In genomic region chr4:108762559-108763225, GRCh38 we compare ENCODE assay signal across 1 cellular context.
TF ChIP-seq lines count a peak whose summit lies in the region.

Gene ETNPPL, minus strand, starts transcription at chr4:108763053. Its CDS starts 155 bp downstream, at chr4:108762898.

TF ChIP-seq in HepG2, 621 proteins besides CTCF, POLR2A, EP300 and RAD21 (continued from another document and continues in another):
- no peak for TF ChIP-seq CREB1 (IDR thresholded peaks at IDR 0.05)
- TF ChIP-seq CREB1 (CRISPR knock-in tag; IDR thresholded peaks at IDR 0.05) = peak; percentile 23; the same call in 1 of the 2 replicates
- TF ChIP-seq ZBTB20 (CRISPR knock-in tag; IDR thresholded peaks at IDR 0.05; ENCODE audit: borderline replicate concordance, low read depth) = peak; percentile 78; the same call in 1 of the 2 replicates
- TF ChIP-seq CCAR2 (optimal IDR thresholded peaks at IDR 0.05; ENCODE audit: low read depth, low read length) = no peak
- peak; percentile 72; the same call in 1 of the 2 replicates for TF ChIP-seq KDM5B (CRISPR knock-in tag; IDR thresholded peaks at IDR 0.05; ENCODE audit: borderline replicate concordance)
- TF ChIP-seq ZNF3 (CRISPR knock-in tag; IDR thresholded peaks at IDR 0.05) = no peak
- peak; percentile 57; the same call in 1 of the 2 replicates for TF ChIP-seq ZNF274 (CRISPR knock-in tag; IDR thresholded peaks at IDR 0.05)
- TF ChIP-seq ZNF18 (CRISPR knock-in tag; IDR thresholded peaks at IDR 0.05; ENCODE audit: insufficient replicate concordance) = peak; percentile 41
- peak; percentile 46; the same call in 1 of the 2 replicates for TF ChIP-seq KAT7 (CRISPR knock-in tag; IDR thresholded peaks at IDR 0.05; ENCODE audit: borderline replicate concordance)
- no peak; the same call in 1 of the 2 replicates for TF ChIP-seq THAP11 (CRISPR knock-in tag; IDR thresholded peaks at IDR 0.05)
- peak; percentile 74; the same call in 1 of the 2 replicates for TF ChIP-seq MTERF4 (CRISPR knock-in tag; IDR thresholded peaks at IDR 0.05)
- peak; percentile 50; the same call in 1 of the 2 replicates for TF ChIP-seq ARHGAP35 (CRISPR knock-in tag; IDR thresholded peaks at IDR 0.05; ENCODE audit: borderline replicate concordance)
- TF ChIP-seq TCF12 (IDR thresholded peaks at IDR 0.05) = no peak
- no peak for TF ChIP-seq TCF12 (CRISPR knock-in tag; IDR thresholded peaks at IDR 0.05)
- TF ChIP-seq NFAT5 (CRISPR knock-in tag; IDR thresholded peaks at IDR 0.05) = peak; percentile 40; the same call in 1 of the 2 replicates
- TF ChIP-seq THRA (CRISPR knock-in tag; IDR thresholded peaks at IDR 0.05; ENCODE audit: borderline replicate concordance) = no peak
- TF ChIP-seq ZNF337 (CRISPR knock-in tag; IDR thresholded peaks at IDR 0.05; ENCODE audit: borderline replicate concordance, low read depth) = no peak
- TF ChIP-seq TEAD2 (CRISPR knock-in tag; IDR thresholded peaks at IDR 0.05) = no peak
- TF ChIP-seq GTF2F1 (IDR thresholded peaks at IDR 0.05; ENCODE audit: low read length) = no peak
- TF ChIP-seq FOXJ3 (CRISPR knock-in tag; IDR thresholded peaks at IDR 0.05; ENCODE audit: borderline replicate concordance) = no peak
- TF ChIP-seq TSC22D2 (CRISPR knock-in tag; IDR thresholded peaks at IDR 0.05; ENCODE audit: borderline replicate concordance) = no peak
- TF ChIP-seq ZNF790 (CRISPR knock-in tag; IDR thresholded peaks at IDR 0.05; ENCODE audit: borderline replicate concordance) = no peak
- no peak for TF ChIP-seq ZNF20 (CRISPR knock-in tag; IDR thresholded peaks at IDR 0.05)
- no peak for TF ChIP-seq ARID3A (IDR thresholded peaks at IDR 0.05; ENCODE audit: low read depth, low read length)
- TF ChIP-seq ZMYM3 (CRISPR knock-in tag; IDR thresholded peaks at IDR 0.05) = peak; percentile 59; the same call in 1 of the 2 replicates
- no peak for TF ChIP-seq YY1 (IDR thresholded peaks at IDR 0.05; ENCODE audit: insufficient read depth, insufficient replicate concordance, low read depth, low read length)
- no peak for TF ChIP-seq HMG20A (CRISPR knock-in tag; IDR thresholded peaks at IDR 0.05; ENCODE audit: borderline replicate concordance)
- TF ChIP-seq FOXP1 (IDR thresholded peaks at IDR 0.05) = no peak
- TF ChIP-seq FOXP1 (CRISPR knock-in tag; IDR thresholded peaks at IDR 0.05) = no peak
- no peak; the same call in 1 of the 2 replicates for TF ChIP-seq PRMT3 (CRISPR knock-in tag; IDR thresholded peaks at IDR 0.05; ENCODE audit: borderline replicate concordance, low read depth)
- no peak for TF ChIP-seq ZNF34 (CRISPR knock-in tag; IDR thresholded peaks at IDR 0.05; ENCODE audit: borderline replicate concordance)
- no peak for TF ChIP-seq HNRNPK (IDR thresholded peaks at IDR 0.05; ENCODE audit: low read depth, low read length, poor library complexity, severe bottlenecking)
- TF ChIP-seq ZNF629 (CRISPR knock-in tag; conservative IDR thresholded peaks at IDR 0.05) = no peak
- TF ChIP-seq ZNF792 (CRISPR knock-in tag; IDR thresholded peaks at IDR 0.05) = no peak
- TF ChIP-seq SIN3A (IDR thresholded peaks at IDR 0.05; ENCODE audit: borderline replicate concordance, low read depth, low read length) = no peak
- peak; percentile 89 for TF ChIP-seq ZNF430 (CRISPR knock-in tag; IDR thresholded peaks at IDR 0.05)
- no peak for TF ChIP-seq ZFP37 (CRISPR knock-in tag; IDR thresholded peaks at IDR 0.05; ENCODE audit: borderline replicate concordance)
- TF ChIP-seq FOSL1 (CRISPR knock-in tag; IDR thresholded peaks at IDR 0.05; ENCODE audit: borderline replicate concordance) = no peak
- TF ChIP-seq ERF (CRISPR knock-in tag; IDR thresholded peaks at IDR 0.05) = 0 out of 2 replicates have a peak, but pooled peaks have one; percentile 32
- TF ChIP-seq SNAPC5 (CRISPR knock-in tag; IDR thresholded peaks at IDR 0.05; ENCODE audit: borderline replicate concordance) = no peak
- TF ChIP-seq SATB2 (CRISPR knock-in tag; IDR thresholded peaks at IDR 0.05) = no peak
- TF ChIP-seq SMAD9 (CRISPR knock-in tag; IDR thresholded peaks at IDR 0.05) = no peak
- no peak for TF ChIP-seq MLXIP (CRISPR knock-in tag; IDR thresholded peaks at IDR 0.05; ENCODE audit: borderline replicate concordance)
- no peak for TF ChIP-seq YEATS2 (CRISPR knock-in tag; IDR thresholded peaks at IDR 0.05; ENCODE audit: borderline replicate concordance)
- peak; percentile 59; the same call in 1 of the 2 replicates for TF ChIP-seq RXRA (CRISPR knock-in tag; IDR thresholded peaks at IDR 0.05)
- peak; percentile 81 for TF ChIP-seq ZBTB34 (CRISPR knock-in tag; IDR thresholded peaks at IDR 0.05)
